ENCODE assay signal across 20 cellular contexts in the genomic region with DNA sequence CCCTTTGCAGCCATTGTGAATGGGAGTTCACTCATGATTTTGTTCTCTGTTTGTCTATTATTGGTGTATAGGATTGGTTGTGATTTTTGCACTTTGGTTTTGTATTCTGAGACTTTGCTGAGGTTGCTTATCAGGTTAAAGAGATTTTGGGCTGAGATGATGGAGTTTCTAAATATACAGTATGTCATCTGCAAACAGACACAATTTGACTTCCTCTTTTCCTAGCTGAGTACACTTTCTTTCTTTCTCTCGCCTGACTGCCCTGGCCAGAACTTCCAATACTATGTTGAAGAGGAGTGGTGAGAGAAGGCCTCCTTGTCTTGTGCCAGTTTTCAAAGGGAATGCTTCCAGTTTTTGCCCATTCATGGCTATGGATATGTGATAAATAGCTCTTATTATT.
"Had no signal": no experiment of that assay in that cellular context is flagged by ENCODE, and none has a peak within 500 bp of the region (broad histone marks: within the 10 kb centered on the region; RNA-seq: fewer than 3 reads in every experiment).

No MANE protein-coding gene starts in this region.

- H3K9me3 ChIP-seq: body of pancreas, colonic mucosa, esophagus muscularis mucosa, mucosa of descending colon, transverse colon, vagina had no signal

- H3K4me1 ChIP-seq: colonic mucosa, esophagus muscularis mucosa, vagina had no signal

- H3K36me3 ChIP-seq: colonic mucosa, esophagus muscularis mucosa, transverse colon, vagina had no signal

- ATAC-seq: activated CD8-positive, alpha-beta T cell treated with anti-CD3 and anti-CD28 coated beads for 36 hours; body of pancreas; mucosa of descending colon; naive thymus-derived CD4-positive, alpha-beta T cell had no signal

- H3K27me3 ChIP-seq: body of pancreas, colonic mucosa, esophagus muscularis mucosa, hepatocyte, transverse colon, vagina had no signal

- H3K27ac ChIP-seq: body of pancreas, colonic mucosa, esophagus muscularis mucosa, hepatocyte, transverse colon, vagina had no signal

- DNase-seq: activated CD4-positive, alpha-beta T cell treated with anti-CD3 and anti-CD28 coated beads for 48 hours; activated CD8-positive, alpha-beta T cell treated with anti-CD3 and anti-CD28 coated beads for 36 hours; activated gamma-delta T cell treated with Interleukin-2 at 50 U/mL for 16 hours; activated naive CD8-positive, alpha-beta T cell treated with anti-CD3 and anti-CD28 coated beads for 36 hours; activated T-cell treated with anti-CD3 and anti-CD28 coated beads, Interleukin-2, amount 50 U/mL, for 48 hours; amygdala; body of pancreas; caudate nucleus; colonic mucosa; islet precursor cell; mucosa of descending colon; naive thymus-derived CD4-positive, alpha-beta T cell; posterior cingulate gyrus; retina; stimulated activated CD4-positive, alpha-beta T cell treated with anti-CD3 and anti-CD28 coated beads, Interleukin-4, amount 100 ng/mL, for 1 hour; stimulated activated naive CD4-positive, alpha-beta T cell; transverse colon had no signal

- H3K4me3 ChIP-seq: body of pancreas, colonic mucosa, esophagus muscularis mucosa, hepatocyte, mucosa of descending colon, transverse colon, vagina had no signal
